ENCODE assay signal across 13 cellular contexts in the genomic region with DNA sequence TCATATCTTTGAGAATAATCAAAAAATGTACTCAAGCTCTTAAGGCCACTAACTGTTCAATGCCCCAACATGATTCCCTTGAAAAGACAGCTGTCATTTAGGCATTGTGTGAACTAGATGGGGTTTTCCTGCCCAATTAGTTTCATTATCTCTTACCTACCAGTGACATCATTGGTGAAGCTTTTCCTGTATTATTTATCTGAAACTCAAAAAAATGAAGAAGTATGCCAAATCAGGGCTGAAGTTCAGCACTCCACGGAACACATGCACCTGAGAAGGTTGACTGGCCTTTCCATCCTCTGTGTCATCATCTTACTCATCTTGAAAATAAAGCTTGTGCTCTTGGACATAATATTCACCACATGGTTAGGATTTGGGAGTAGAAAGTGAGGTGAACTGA.
A peak's percentile ranks its signal among the peaks of the same experiment; 100 is the strongest.
DNase-seq lines count a peak whose midpoint lies in the region; ATAC-seq lines count a peak whose summit lies in the region.
"Had no signal": no experiment of that assay in that cellular context is flagged by ENCODE, and none has a peak within 500 bp of the region (broad histone marks: within the 10 kb centered on the region; RNA-seq: fewer than 3 reads in every experiment).

No MANE protein-coding gene starts in this region.

- ATAC-seq in GM19025 (IDR thresholded peaks at IDR 0.05; ENCODE audit: low read depth, unreplicated experiment) = peak; percentile 74
- ATAC-seq in HG02798 (IDR thresholded peaks at IDR 0.05; ENCODE audit: poor library complexity, unreplicated experiment) = peak; percentile 66
- no peak for ATAC-seq in HG02852 (IDR thresholded peaks at IDR 0.05; ENCODE audit: unreplicated experiment)
- ATAC-seq in Right ventricle myocardium superior (ENCODE audit: poor library complexity) = no peak
- no peak for ATAC-seq in GM18858 (IDR thresholded peaks at IDR 0.05; ENCODE audit: unreplicated experiment)

- intact Hi-C loops in Right ventricle myocardium superior (cut with DNase I) = no loop called here

- peak; percentile 16 for DNase-seq in ELR (ENCODE audit: low read depth)
- peak; percentile 8 for DNase-seq in M059J (ENCODE audit: low read depth)
- no peak for DNase-seq in stimulated activated naive CD4-positive, alpha-beta T cell treated with Interleukin-2 at 50 U/mL for 16 hours (lab: John Stamatoyannopoulos, UW)
- no peak for DNase-seq in Right ventricle myocardium superior
- DNase-seq: ACHN, GF-D8, H9, IMR-90, SK-N-SH had no signal

Comparison
In these comparisons a context has a peak if more than half of its experiments do, and no peak if none do; other contexts are left out.
1. DNase-seq: peak in ELR (single experiment) and M059J (single experiment); none in stimulated activated naive CD4-positive, alpha-beta T cell treated with Interleukin-2 at 50 U/mL for 16 hours (single experiment) and Right ventricle myocardium superior (single experiment).
2. ATAC-seq: peak in GM19025 (single experiment) and HG02798 (single experiment); none in HG02852 (single experiment), Right ventricle myocardium superior (single experiment) and GM18858 (single experiment).